17 cellular contexts compared by ENCODE assay signal in genomic region chr11:62435741-62436485, GRCh38. TPM values are rescaled to one million over a fixed set of nuclear protein-coding genes. Genes with fewer than 3 reads are reported as not detected.
A peak's percentile ranks its signal among the peaks of the same experiment; 100 is the strongest.
DNase-seq lines count a peak whose midpoint lies in the region; ATAC-seq, FAIRE-seq and TF ChIP-seq lines count a peak whose summit lies in the region.
"Had no signal": no experiment of that assay in that cellular context is flagged by ENCODE, and none has a peak within 500 bp of the region (broad histone marks: within the 10 kb centered on the region; RNA-seq: fewer than 3 reads in every experiment).

No MANE protein-coding gene starts in this region.

- TF ChIP-seq POLR2A in HepG2 (IDR thresholded peaks at IDR 0.05; ENCODE audit: insufficient read depth in 1 of 2, low read depth in 2 of 2, low read length in 2 of 2) = no peak

- CTCF ChIA-PET in HepG2 (lab: Yijun Ruan, JAX; ENCODE audit: low intra/inter-chr PET ratio, low total read pairs) (no interaction called here), mammary epithelial cell (lab: Charles Lee; ENCODE audit: low non-redundant PET) (interaction anchor here (0.5 kb wide), 1 partner anchor 406 kb away, joined by 3 read pairs; no protein-coding TSS in a partner anchor)

- no peaks in the 10 kb centered on the region for H3K27me3 Mint-ChIP-seq in IgD-negative memory B cell
- H3K27me3 Mint-ChIP-seq in stimulated activated naive B cell treated with anti-CD40 and anti-IgM and Interleukin-4, amounts not matched to agents 10 μg/mL and 1 μg/mL and 100 μg/mL, for 72 hours = peaks cover 0 to 2% of the 10 kb centered on the region in 2 donors

- POLR2A ChIA-PET in HepG2 (lab: Yijun Ruan, JAX) = interaction anchor here (0.7 to 2.1 kb wide), 3 partner anchors 73 to 156 kb away, joined by 3 to 6 read pairs (median 3); partner anchors contain the start of genes EEF1G and TUT1

- H3K79me2 ChIP-seq in HepG2 (ENCODE audit: insufficient read depth, low read length) (no peaks in the 10 kb centered on the region), mammary epithelial cell (ENCODE audit: insufficient read depth, low read length) (no peaks in the 10 kb centered on the region)

- no peak overlapping the region for H3K9ac ChIP-seq in HepG2 (ENCODE audit: insufficient read depth, low read depth, low read length)
- H3K9ac ChIP-seq in mammary epithelial cell (ENCODE audit: insufficient read depth, low read length) = no peak overlapping the region
- H3K9ac ChIP-seq: GM23248 had no signal

- H3K36me3 Mint-ChIP-seq in IgD-negative memory B cell = no peaks in the 10 kb centered on the region
- H3K36me3 Mint-ChIP-seq in stimulated activated naive B cell treated with anti-CD40 and anti-IgM and Interleukin-4, amounts not matched to agents 10 μg/mL and 1 μg/mL and 100 μg/mL, for 72 hours = no peaks in the 10 kb centered on the region
- H3K36me3 Mint-ChIP-seq: WTC11 had no signal

- WGBS in HepG2 (ENCODE audit: low lambda C conversion rate) = 42% methylated on average over 5 of the region's 5 CpGs
- whole genome bisulfite sequencing in mammary epithelial cell (ENCODE audit: low coverage, missing lambda C conversion rate) = 55% methylated on average over 5 of the region's 5 CpGs

- H3K36me3 ChIP-seq in HepG2 (replicated peaks in 1 of 2; ENCODE audit: control insufficient read depth in 1 of 2, insufficient read depth in 2 of 2, low read length in 2 of 2) (no peaks in the 10 kb centered on the region), mammary epithelial cell (ENCODE audit: insufficient read depth, low read length) (no peaks in the 10 kb centered on the region)

- BruUV-seq in HepG2 (replicated peaks; lab: Mats Ljungman, UMichigan) (no TSS peak), mammary epithelial cell (replicated peaks; lab: Mats Ljungman, UMichigan) (no TSS peak)

- ATAC-seq in HepG2 (peak; percentile 30; the same call in 2 of the 3 replicates), GM19328 (IDR thresholded peaks at IDR 0.05; ENCODE audit: unreplicated experiment) (no peak)
- ATAC-seq in stimulated activated naive B cell treated with anti-CD40 and anti-IgM and Interleukin-4, amounts not matched to agents 10 μg/mL and 1 μg/mL and 100 μg/mL, for 72 hours (replicated peaks) = peak; percentile 84 to 88
- ATAC-seq: body of pancreas, WTC11 had no signal

- H3K4me2 ChIP-seq in HepG2 (ENCODE audit: low read depth, low read length) (no peak overlapping the region; the same call in 1 of the 2 replicates), mammary epithelial cell (ENCODE audit: insufficient read depth, low read depth, low read length) (no peak overlapping the region)

- DNase-seq in RPMI8226 (peak; percentile 54), HepG2 (ENCODE audit: low spot score) (no peak), NCI-H2171 (lab: John Stamatoyannopoulos, UW) (no peak), NCI-H2081 treated with DMSO at 0.1 percent for 48 hours (lab: John Stamatoyannopoulos, UW) (no peak), mammary epithelial cell (no peak)
- no peak for DNase-seq in stimulated activated naive B cell treated with anti-CD40 and anti-IgM and Interleukin-4, amounts not matched to agents 10 μg/mL and 1 μg/mL and 100 μg/mL, for 72 hours
- DNase-seq: body of pancreas, GM23248, NCI-H1048, NCI-H510A, retina, SHP77 treated with DMSO at 0.1 percent for 48 hours had no signal

- H2AFZ ChIP-seq in HepG2 (ENCODE audit: low read length) (peak overlapping the region; percentile 28), mammary epithelial cell (ENCODE audit: low read depth, low read length) (no peak overlapping the region)
- H2AFZ ChIP-seq: GM23248 had no signal

- no peak overlapping the region for H3K4me3 ChIP-seq in HepG2 (replicated peaks in 1 of 3; ENCODE audit: insufficient read depth in 1 of 3, low read depth in 2 of 3, low read length in 3 of 3)
- no peak overlapping the region for H3K4me3 ChIP-seq in mammary epithelial cell (replicated peaks in 1 of 3; ENCODE audit: insufficient read depth in 1 of 3, low read depth in 2 of 3, low read length in 3 of 3)
- H3K4me3 ChIP-seq: body of pancreas, GM23248 had no signal

- H3K27ac ChIP-seq in HepG2 (ENCODE audit: extremely low read length, insufficient read depth, low read length) (no peak overlapping the region), mammary epithelial cell (ENCODE audit: insufficient read depth, low read depth, low read length) (no peak overlapping the region)
- H3K27ac ChIP-seq: GM23248 had no signal

- in situ Hi-C loops in HepG2 (cut with HindIII; ENCODE audit: extremely low pct_ligation_motif_present, low pct_unique_long_range_greater_than_20kb) = no loop called here
- in situ Hi-C loops in mammary epithelial cell (cut with MboI; ENCODE audit: low sequenced_read_pairs in 2 of 2) = no loop called here

- H3K4me1 Mint-ChIP-seq in IgD-negative memory B cell = peaks cover 10 to 15% (median 11%) of the 10 kb centered on the region in 3 donors
- peaks cover 33 to 60% of the 10 kb centered on the region in 2 donors for H3K4me1 Mint-ChIP-seq in stimulated activated naive B cell treated with anti-CD40 and anti-IgM and Interleukin-4, amounts not matched to agents 10 μg/mL and 1 μg/mL and 100 μg/mL, for 72 hours

- TF ChIP-seq EP300 in HepG2 (IDR thresholded peaks at IDR 0.05; ENCODE audit: low read depth in 2 of 2, low read length in 2 of 2) = no peak
- no peak for TF ChIP-seq EP300 in HepG2 (CRISPR knock-in tag; IDR thresholded peaks at IDR 0.05; ENCODE audit: borderline replicate concordance)

- TF ChIP-seq CTCF in HepG2 (CRISPR knock-in tag; IDR thresholded peaks at IDR 0.05) (no peak), mammary epithelial cell (conservative IDR thresholded peaks at IDR 0.05 in 1 of 2, IDR thresholded peaks at IDR 0.05 in 1 of 2; ENCODE audit: extremely low read depth in 1 of 2, insufficient read depth in 1 of 2, low read depth in 1 of 2, low read length in 2 of 2) (no peak)

- H4K20me1 ChIP-seq in HepG2 (ENCODE audit: insufficient read depth, low read length) (no peaks in the 10 kb centered on the region), mammary epithelial cell (ENCODE audit: insufficient read depth, low read length) (no peaks in the 10 kb centered on the region)

- H3K4me1 ChIP-seq in HepG2 (ENCODE audit: insufficient read depth, low read length) (peaks cover 91% of the 10 kb centered on the region), mammary epithelial cell (ENCODE audit: insufficient read depth, low read length) (peaks cover 4% of the 10 kb centered on the region)

- H3K4me3 Mint-ChIP-seq in IgD-negative memory B cell = peak overlapping the region in 1 of 4 donors; percentile 12
- H3K4me3 Mint-ChIP-seq in stimulated activated naive B cell treated with anti-CD40 and anti-IgM and Interleukin-4, amounts not matched to agents 10 μg/mL and 1 μg/mL and 100 μg/mL, for 72 hours = no peak overlapping the region
- H3K4me3 Mint-ChIP-seq: WTC11 had no signal

- intact Hi-C loops in HepG2 (cut with micrococcal nuclease; ENCODE audit: unreplicated experiment) (no loop called here), mammary epithelial cell (cut with micrococcal nuclease) (no loop called here)

- peak overlapping the region in 2 of 3 donors; percentile 50 to 87 for H3K27ac Mint-ChIP-seq in IgD-negative memory B cell
- peak overlapping the region; percentile 47 for H3K27ac Mint-ChIP-seq in stimulated activated naive B cell treated with anti-CD40 and anti-IgM and Interleukin-4, amounts not matched to agents 10 μg/mL and 1 μg/mL and 100 μg/mL, for 72 hours
- H3K27ac Mint-ChIP-seq: WTC11 had no signal

- H3K27me3 ChIP-seq in HepG2 (ENCODE audit: control insufficient read depth in 1 of 2, insufficient read depth in 2 of 2, low read length in 2 of 2) = no peaks in the 10 kb centered on the region
- no peaks in the 10 kb centered on the region for H3K27me3 ChIP-seq in mammary epithelial cell (ENCODE audit: insufficient read depth, low read length)
- H3K27me3 ChIP-seq: body of pancreas had no signal

- dilution Hi-C loops in mammary epithelial cell (cut with HindIII; ENCODE audit: low sequenced_read_pairs) = loop anchor here (5.0 kb wide), 1 partner anchor 81 kb away; no protein-coding TSS in a partner anchor

- no peaks in the 10 kb centered on the region for H3K9me3 Mint-ChIP-seq in IgD-negative memory B cell
- H3K9me3 Mint-ChIP-seq in stimulated activated naive B cell treated with anti-CD40 and anti-IgM and Interleukin-4, amounts not matched to agents 10 μg/mL and 1 μg/mL and 100 μg/mL, for 72 hours = no peaks in the 10 kb centered on the region

- FAIRE-seq in HepG2 (lab: Jason Lieb, UNC) = no peak
- FAIRE-seq: D721Med had no signal

- H3K9me3 ChIP-seq in HepG2 (ENCODE audit: low read length) (no peaks in the 10 kb centered on the region), mammary epithelial cell (replicated peaks; ENCODE audit: insufficient read depth, low read length) (no peaks in the 10 kb centered on the region)
- H3K9me3 ChIP-seq: body of pancreas had no signal

- no peak for TF ChIP-seq RAD21 in HepG2 (CRISPR knock-in tag; IDR thresholded peaks at IDR 0.05)

RNA-seq across cellular contexts. Expression of gene SCGB1A1, which starts 17.1 kb away (rescaled TPM):
- polyA plus RNA-seq in IgD-negative memory B cell (not detected), HepG2 (2011; rRNA removed) (not detected in 2 replicates), mammary epithelial cell (not detected)
- total RNA-seq in HepG2 (2016; rRNA removed; fragmentation: Illumina TruSeq; extraction: Trizol) (not detected in 2 replicates), mammary epithelial cell (not detected)
- not detected in 2 replicates for total RNA-seq in HepG2 (2016; cell fraction: cytosol; rRNA removed; fragmentation: Illumina TruSeq; extraction: Trizol; ENCODE audit: low read depth)
- total RNA-seq in HepG2 (2016; cell fraction: insoluble cytoplasmic fraction; rRNA removed; fragmentation: Illumina TruSeq; extraction: Trizol) = not detected in 2 replicates
- not detected in 2 replicates for total RNA-seq in HepG2 (2016; cell fraction: membrane; rRNA removed; fragmentation: Illumina TruSeq; extraction: Trizol)
- not detected in 2 replicates for total RNA-seq in HepG2 (2016; cell fraction: nucleus; rRNA removed; fragmentation: Illumina TruSeq; extraction: Trizol)
- polyA plus RNA-seq in HepG2 (2011; cell fraction: cytosol; rRNA removed) = not detected in 2 replicates
- polyA plus RNA-seq in HepG2 (2011; cell fraction: nucleus; rRNA removed) = not detected in 2 replicates
- not detected in 2 replicates for polyA plus RNA-seq in HepG2 (2012)
- not detected in 2 replicates for polyA plus RNA-seq in HepG2 (2016; cell fraction: cytosol; fragmentation: Illumina TruSeq; extraction: Trizol; ENCODE audit: low read depth)
- polyA plus RNA-seq in HepG2 (2016; cell fraction: insoluble cytoplasmic fraction; fragmentation: Illumina TruSeq; extraction: Trizol; ENCODE audit: low read depth) = not detected in 2 replicates
- not detected in 2 replicates for polyA plus RNA-seq in HepG2 (2016; cell fraction: membrane; fragmentation: Illumina TruSeq; extraction: Trizol; ENCODE audit: low read depth)
- polyA plus RNA-seq in HepG2 (2016; cell fraction: nucleus; fragmentation: Illumina TruSeq; extraction: Trizol; ENCODE audit: insufficient read depth, low read depth) = not detected in 2 replicates
- not detected in 2 replicates for polyA minus RNA-seq in HepG2 (2011; rRNA and poly(A)+ RNA removed; ENCODE audit: low replicate concordance)
- not detected in 2 replicates for polyA minus RNA-seq in HepG2 (2011; cell fraction: cytosol; rRNA and poly(A)+ RNA removed)
- not detected in 2 replicates for polyA minus RNA-seq in HepG2 (2011; cell fraction: nucleus; rRNA and poly(A)+ RNA removed)
- not detected for polyA minus RNA-seq in mammary epithelial cell
- total RNA-seq: body of pancreas, GM23248, temporal lobe had no signal
- polyA plus RNA-seq: GM23248 had no signal
